ENCODE assay signal across 1 cellular context in the genomic region with DNA sequence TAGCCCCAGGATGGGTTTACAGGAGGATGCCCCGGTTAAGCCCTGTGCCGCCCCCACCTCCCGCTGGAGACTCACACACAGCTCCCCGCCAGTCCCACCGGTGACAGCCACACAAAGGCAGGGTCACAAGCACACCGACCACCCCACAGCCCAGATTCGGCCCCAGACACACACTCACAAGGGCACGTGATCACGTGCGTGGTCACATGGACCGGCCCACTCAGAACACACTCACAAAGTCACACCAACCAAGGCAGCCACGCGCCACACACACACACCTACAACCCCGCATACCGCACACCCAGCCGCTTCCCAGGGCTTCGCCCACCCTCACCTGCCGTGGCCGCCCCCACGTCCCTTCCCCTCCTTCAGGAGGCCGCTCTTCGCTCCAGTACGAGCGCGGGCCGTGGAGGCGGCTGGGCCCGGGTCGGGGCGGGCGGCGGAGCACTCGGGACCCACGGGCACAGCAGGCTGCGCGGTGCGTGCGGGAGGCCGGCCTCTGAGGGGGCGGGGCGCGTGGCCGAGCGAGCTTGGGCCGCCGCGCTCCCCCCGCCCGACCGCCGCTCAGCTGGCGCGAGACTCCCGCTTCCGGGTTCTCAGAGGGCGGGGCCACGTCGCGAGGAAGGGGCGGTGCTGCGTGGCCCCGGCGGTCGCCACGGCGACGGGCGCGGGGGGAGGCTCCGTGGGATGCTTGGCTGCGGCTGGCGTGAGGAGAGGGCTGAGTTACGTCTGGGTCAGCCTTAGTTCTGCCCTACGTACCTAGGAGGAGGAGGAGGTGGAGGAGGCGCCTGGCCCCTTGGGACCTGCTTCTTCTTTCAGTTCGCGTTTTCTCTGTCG.
TF ChIP-seq lines count a peak whose summit lies in the region.

A gene with protein sequence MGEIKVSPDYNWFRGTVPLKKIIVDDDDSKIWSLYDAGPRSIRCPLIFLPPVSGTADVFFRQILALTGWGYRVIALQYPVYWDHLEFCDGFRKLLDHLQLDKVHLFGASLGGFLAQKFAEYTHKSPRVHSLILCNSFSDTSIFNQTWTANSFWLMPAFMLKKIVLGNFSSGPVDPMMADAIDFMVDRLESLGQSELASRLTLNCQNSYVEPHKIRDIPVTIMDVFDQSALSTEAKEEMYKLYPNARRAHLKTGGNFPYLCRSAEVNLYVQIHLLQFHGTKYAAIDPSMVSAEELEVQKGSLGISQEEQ (minus strand): TSS at position 584 of the 837 bp plus-strand sequence. CDS start 6,345 bp downstream, outside the sequence.

TF ChIP-seq in K562, 482 proteins besides CTCF, POLR2A, EP300 and RAD21 (continued from another document and continues in another):
- TF ChIP-seq, protein P1, sequence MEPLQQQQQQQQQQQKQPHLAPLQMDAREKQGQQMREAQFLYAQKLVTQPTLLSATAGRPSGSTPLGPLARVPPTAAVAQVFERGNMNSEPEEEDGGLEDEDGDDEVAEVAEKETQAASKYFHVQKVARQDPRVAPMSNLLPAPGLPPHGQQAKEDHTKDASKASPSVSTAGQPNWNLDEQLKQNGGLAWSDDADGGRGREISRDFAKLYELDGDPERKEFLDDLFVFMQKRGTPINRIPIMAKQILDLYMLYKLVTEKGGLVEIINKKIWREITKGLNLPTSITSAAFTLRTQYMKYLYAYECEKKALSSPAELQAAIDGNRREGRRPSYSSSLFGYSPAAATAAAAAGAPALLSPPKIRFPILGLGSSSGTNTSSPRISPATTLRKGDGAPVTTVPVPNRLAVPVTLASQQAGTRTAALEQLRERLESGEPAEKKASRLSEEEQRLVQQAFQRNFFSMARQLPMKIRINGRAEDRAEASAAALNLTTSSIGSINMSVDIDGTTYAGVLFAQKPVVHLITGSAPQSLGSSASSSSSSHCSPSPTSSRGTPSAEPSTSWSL (CRISPR knock-in tag; IDR thresholded peaks at IDR 0.05; ENCODE audit: borderline replicate concordance): no peak
- TF ChIP-seq, protein P2, sequence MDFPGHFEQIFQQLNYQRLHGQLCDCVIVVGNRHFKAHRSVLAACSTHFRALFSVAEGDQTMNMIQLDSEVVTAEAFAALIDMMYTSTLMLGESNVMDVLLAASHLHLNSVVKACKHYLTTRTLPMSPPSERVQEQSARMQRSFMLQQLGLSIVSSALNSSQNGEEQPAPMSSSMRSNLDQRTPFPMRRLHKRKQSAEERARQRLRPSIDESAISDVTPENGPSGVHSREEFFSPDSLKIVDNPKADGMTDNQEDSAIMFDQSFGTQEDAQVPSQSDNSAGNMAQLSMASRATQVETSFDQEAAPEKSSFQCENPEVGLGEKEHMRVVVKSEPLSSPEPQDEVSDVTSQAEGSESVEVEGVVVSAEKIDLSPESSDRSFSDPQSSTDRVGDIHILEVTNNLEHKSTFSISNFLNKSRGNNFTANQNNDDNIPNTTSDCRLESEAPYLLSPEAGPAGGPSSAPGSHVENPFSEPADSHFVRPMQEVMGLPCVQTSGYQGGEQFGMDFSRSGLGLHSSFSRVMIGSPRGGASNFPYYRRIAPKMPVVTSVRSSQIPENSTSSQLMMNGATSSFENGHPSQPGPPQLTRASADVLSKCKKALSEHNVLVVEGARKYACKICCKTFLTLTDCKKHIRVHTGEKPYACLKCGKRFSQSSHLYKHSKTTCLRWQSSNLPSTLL (IDR thresholded peaks at IDR 0.05): no peak
- TF ChIP-seq, protein P3, sequence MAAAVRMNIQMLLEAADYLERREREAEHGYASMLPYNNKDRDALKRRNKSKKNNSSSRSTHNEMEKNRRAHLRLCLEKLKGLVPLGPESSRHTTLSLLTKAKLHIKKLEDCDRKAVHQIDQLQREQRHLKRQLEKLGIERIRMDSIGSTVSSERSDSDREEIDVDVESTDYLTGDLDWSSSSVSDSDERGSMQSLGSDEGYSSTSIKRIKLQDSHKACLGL (CRISPR knock-in tag; IDR thresholded peaks at IDR 0.05; ENCODE audit: borderline replicate concordance, poor library complexity, severe bottlenecking): no peak
- no peak for TF ChIP-seq RBM15 (IDR thresholded peaks at IDR 0.05; ENCODE audit: insufficient read depth, low read length)
- no peak for TF ChIP-seq GTF2A2 (tag; IDR thresholded peaks at IDR 0.05)
- peak; percentile 90 for TF ChIP-seq RBFOX2 (IDR thresholded peaks at IDR 0.05; ENCODE audit: low read depth, low read length)
- TF ChIP-seq TAF7 (tag; IDR thresholded peaks at IDR 0.05): peak; percentile 60; the same call in 1 of the 2 replicates
- no peak for TF ChIP-seq PHB2 (IDR thresholded peaks at IDR 0.05; ENCODE audit: low read depth)
- no peak for TF ChIP-seq SRSF3 (IDR thresholded peaks at IDR 0.05; ENCODE audit: insufficient read depth, low read length)
- no peak for TF ChIP-seq ZZZ3 (IDR thresholded peaks at IDR 0.05)
- TF ChIP-seq HDAC3 (IDR thresholded peaks at IDR 0.05; ENCODE audit: borderline replicate concordance, partially characterized antibody): no peak
- TF ChIP-seq, protein P4, sequence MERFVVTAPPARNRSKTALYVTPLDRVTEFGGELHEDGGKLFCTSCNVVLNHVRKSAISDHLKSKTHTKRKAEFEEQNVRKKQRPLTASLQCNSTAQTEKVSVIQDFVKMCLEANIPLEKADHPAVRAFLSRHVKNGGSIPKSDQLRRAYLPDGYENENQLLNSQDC (CRISPR knock-in tag; IDR thresholded peaks at IDR 0.05): no peak
- TF ChIP-seq, protein P5, sequence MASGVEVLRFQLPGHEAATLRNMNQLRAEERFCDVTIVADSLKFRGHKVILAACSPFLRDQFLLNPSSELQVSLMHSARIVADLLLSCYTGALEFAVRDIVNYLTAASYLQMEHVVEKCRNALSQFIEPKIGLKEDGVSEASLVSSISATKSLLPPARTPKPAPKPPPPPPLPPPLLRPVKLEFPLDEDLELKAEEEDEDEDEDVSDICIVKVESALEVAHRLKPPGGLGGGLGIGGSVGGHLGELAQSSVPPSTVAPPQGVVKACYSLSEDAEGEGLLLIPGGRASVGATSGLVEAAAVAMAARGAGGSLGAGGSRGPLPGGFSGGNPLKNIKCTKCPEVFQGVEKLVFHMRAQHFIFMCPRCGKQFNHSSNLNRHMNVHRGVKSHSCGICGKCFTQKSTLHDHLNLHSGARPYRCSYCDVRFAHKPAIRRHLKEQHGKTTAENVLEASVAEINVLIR (CRISPR knock-in tag; IDR thresholded peaks at IDR 0.05): no peak
- TF ChIP-seq, protein P6, sequence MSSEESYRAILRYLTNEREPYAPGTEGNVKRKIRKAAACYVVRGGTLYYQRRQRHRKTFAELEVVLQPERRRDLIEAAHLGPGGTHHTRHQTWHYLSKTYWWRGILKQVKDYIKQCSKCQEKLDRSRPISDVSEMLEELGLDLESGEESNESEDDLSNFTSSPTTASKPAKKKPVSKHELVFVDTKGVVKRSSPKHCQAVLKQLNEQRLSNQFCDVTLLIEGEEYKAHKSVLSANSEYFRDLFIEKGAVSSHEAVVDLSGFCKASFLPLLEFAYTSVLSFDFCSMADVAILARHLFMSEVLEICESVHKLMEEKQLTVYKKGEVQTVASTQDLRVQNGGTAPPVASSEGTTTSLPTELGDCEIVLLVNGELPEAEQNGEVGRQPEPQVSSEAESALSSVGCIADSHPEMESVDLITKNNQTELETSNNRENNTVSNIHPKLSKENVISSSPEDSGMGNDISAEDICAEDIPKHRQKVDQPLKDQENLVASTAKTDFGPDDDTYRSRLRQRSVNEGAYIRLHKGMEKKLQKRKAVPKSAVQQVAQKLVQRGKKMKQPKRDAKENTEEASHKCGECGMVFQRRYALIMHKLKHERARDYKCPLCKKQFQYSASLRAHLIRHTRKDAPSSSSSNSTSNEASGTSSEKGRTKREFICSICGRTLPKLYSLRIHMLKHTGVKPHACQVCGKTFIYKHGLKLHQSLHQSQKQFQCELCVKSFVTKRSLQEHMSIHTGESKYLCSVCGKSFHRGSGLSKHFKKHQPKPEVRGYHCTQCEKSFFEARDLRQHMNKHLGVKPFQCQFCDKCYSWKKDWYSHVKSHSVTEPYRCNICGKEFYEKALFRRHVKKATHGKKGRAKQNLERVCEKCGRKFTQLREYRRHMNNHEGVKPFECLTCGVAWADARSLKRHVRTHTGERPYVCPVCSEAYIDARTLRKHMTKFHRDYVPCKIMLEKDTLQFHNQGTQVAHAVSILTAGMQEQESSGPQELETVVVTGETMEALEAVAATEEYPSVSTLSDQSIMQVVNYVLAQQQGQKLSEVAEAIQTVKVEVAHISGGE (CRISPR knock-in tag; IDR thresholded peaks at IDR 0.05): no peak; a peak in 1 of 6 replicates
- peak; percentile 78 for TF ChIP-seq KLF13 (tag; IDR thresholded peaks at IDR 0.05; ENCODE audit: borderline replicate concordance, low read depth)
- no peak for TF ChIP-seq PPARD (CRISPR knock-in tag; IDR thresholded peaks at IDR 0.05)
- TF ChIP-seq ZNF3 (CRISPR knock-in tag; IDR thresholded peaks at IDR 0.05): no peak
- no peak for TF ChIP-seq ZBTB8A (IDR thresholded peaks at IDR 0.05; ENCODE audit: partially characterized antibody)
- peak; percentile 77 for TF ChIP-seq HDAC2 (IDR thresholded peaks at IDR 0.05)
- TF ChIP-seq, protein P7, sequence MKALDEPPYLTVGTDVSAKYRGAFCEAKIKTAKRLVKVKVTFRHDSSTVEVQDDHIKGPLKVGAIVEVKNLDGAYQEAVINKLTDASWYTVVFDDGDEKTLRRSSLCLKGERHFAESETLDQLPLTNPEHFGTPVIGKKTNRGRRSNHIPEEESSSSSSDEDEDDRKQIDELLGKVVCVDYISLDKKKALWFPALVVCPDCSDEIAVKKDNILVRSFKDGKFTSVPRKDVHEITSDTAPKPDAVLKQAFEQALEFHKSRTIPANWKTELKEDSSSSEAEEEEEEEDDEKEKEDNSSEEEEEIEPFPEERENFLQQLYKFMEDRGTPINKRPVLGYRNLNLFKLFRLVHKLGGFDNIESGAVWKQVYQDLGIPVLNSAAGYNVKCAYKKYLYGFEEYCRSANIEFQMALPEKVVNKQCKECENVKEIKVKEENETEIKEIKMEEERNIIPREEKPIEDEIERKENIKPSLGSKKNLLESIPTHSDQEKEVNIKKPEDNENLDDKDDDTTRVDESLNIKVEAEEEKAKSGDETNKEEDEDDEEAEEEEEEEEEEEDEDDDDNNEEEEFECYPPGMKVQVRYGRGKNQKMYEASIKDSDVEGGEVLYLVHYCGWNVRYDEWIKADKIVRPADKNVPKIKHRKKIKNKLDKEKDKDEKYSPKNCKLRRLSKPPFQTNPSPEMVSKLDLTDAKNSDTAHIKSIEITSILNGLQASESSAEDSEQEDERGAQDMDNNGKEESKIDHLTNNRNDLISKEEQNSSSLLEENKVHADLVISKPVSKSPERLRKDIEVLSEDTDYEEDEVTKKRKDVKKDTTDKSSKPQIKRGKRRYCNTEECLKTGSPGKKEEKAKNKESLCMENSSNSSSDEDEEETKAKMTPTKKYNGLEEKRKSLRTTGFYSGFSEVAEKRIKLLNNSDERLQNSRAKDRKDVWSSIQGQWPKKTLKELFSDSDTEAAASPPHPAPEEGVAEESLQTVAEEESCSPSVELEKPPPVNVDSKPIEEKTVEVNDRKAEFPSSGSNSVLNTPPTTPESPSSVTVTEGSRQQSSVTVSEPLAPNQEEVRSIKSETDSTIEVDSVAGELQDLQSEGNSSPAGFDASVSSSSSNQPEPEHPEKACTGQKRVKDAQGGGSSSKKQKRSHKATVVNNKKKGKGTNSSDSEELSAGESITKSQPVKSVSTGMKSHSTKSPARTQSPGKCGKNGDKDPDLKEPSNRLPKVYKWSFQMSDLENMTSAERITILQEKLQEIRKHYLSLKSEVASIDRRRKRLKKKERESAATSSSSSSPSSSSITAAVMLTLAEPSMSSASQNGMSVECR (CRISPR knock-in tag; IDR thresholded peaks at IDR 0.05): peak; percentile 91
- TF ChIP-seq MAZ (CRISPR knock-in tag; conservative IDR thresholded peaks at IDR 0.05 in 1 of 2, IDR thresholded peaks at IDR 0.05 in 1 of 2): peak; percentile 92 to 97
- TF ChIP-seq ZFPM2 (CRISPR knock-in tag; IDR thresholded peaks at IDR 0.05): no peak
- peak; percentile 7 for TF ChIP-seq ZFP36 (IDR thresholded peaks at IDR 0.05; ENCODE audit: low read depth, low read length, partially characterized antibody)
- TF ChIP-seq, protein P8, sequence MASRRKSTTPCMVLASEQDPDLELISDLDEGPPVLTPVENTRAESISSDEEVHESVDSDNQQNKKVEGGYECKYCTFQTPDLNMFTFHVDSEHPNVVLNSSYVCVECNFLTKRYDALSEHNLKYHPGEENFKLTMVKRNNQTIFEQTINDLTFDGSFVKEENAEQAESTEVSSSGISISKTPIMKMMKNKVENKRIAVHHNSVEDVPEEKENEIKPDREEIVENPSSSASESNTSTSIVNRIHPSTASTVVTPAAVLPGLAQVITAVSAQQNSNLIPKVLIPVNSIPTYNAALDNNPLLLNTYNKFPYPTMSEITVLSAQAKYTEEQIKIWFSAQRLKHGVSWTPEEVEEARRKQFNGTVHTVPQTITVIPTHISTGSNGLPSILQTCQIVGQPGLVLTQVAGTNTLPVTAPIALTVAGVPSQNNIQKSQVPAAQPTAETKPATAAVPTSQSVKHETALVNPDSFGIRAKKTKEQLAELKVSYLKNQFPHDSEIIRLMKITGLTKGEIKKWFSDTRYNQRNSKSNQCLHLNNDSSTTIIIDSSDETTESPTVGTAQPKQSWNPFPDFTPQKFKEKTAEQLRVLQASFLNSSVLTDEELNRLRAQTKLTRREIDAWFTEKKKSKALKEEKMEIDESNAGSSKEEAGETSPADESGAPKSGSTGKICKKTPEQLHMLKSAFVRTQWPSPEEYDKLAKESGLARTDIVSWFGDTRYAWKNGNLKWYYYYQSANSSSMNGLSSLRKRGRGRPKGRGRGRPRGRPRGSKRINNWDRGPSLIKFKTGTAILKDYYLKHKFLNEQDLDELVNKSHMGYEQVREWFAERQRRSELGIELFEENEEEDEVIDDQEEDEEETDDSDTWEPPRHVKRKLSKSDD (conservative IDR thresholded peaks at IDR 0.05; ENCODE audit: low read length): no peak
- TF ChIP-seq, protein P9, sequence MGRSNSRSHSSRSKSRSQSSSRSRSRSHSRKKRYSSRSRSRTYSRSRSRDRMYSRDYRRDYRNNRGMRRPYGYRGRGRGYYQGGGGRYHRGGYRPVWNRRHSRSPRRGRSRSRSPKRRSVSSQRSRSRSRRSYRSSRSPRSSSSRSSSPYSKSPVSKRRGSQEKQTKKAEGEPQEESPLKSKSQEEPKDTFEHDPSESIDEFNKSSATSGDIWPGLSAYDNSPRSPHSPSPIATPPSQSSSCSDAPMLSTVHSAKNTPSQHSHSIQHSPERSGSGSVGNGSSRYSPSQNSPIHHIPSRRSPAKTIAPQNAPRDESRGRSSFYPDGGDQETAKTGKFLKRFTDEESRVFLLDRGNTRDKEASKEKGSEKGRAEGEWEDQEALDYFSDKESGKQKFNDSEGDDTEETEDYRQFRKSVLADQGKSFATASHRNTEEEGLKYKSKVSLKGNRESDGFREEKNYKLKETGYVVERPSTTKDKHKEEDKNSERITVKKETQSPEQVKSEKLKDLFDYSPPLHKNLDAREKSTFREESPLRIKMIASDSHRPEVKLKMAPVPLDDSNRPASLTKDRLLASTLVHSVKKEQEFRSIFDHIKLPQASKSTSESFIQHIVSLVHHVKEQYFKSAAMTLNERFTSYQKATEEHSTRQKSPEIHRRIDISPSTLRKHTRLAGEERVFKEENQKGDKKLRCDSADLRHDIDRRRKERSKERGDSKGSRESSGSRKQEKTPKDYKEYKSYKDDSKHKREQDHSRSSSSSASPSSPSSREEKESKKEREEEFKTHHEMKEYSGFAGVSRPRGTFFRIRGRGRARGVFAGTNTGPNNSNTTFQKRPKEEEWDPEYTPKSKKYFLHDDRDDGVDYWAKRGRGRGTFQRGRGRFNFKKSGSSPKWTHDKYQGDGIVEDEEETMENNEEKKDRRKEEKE (IDR thresholded peaks at IDR 0.05; ENCODE audit: borderline replicate concordance in 1 of 2, control insufficient read depth in 1 of 2, low read depth in 2 of 2, low read length in 1 of 2): no peak
- TF ChIP-seq TEAD4 (IDR thresholded peaks at IDR 0.05; ENCODE audit: low read length): no peak
- TF ChIP-seq TEAD4 (CRISPR knock-in tag; IDR thresholded peaks at IDR 0.05; ENCODE audit: borderline replicate concordance): no peak
- TF ChIP-seq NR2C1 (IDR thresholded peaks at IDR 0.05): no peak
- no peak for TF ChIP-seq NR2C1 (tag; IDR thresholded peaks at IDR 0.05)
- TF ChIP-seq, protein P10, sequence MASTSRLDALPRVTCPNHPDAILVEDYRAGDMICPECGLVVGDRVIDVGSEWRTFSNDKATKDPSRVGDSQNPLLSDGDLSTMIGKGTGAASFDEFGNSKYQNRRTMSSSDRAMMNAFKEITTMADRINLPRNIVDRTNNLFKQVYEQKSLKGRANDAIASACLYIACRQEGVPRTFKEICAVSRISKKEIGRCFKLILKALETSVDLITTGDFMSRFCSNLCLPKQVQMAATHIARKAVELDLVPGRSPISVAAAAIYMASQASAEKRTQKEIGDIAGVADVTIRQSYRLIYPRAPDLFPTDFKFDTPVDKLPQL (IDR thresholded peaks at IDR 0.05; ENCODE audit: extremely low read depth, insufficient read length): no peak
